Comparison of ENCODE assay signal across 23 cellular contexts in the genomic region with DNA sequence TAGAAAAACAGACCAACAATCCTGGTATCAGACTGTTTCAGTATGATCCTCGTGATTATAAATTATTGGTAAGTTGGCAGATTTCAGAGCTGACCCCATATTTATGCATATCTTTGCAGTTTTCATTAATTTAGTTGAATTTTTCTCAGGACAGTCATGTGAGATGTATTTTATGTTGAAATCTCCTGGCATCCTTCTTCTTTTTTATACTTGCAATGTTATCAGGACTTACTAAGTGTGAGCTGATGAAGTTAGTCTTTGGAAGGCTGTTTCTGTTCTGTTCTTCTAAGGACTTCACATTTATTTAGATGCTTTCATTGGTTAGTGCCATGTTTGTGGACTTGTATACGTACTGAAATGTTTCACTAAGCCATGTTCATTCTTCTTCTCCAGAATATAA. TPM values are rescaled to one million over a fixed set of nuclear protein-coding genes. Genes with fewer than 3 reads are reported as not detected.
DNase-seq lines count a peak whose midpoint lies in the region; ATAC-seq and TF ChIP-seq lines count a peak whose summit lies in the region.
"Had no signal": no experiment of that assay in that cellular context is flagged by ENCODE, and none has a peak within 500 bp of the region (broad histone marks: within the 10 kb centered on the region; RNA-seq: fewer than 3 reads in every experiment).

No MANE protein-coding gene starts in this region.

- no peaks in the 10 kb centered on the region for H3K4me1 ChIP-seq in right cardiac atrium (ENCODE audit: control insufficient read depth, insufficient read depth, low read length)
- no peaks in the 10 kb centered on the region for H3K4me1 ChIP-seq in heart left ventricle
- no peaks in the 10 kb centered on the region for H3K4me1 ChIP-seq in left lung
- H3K4me1 ChIP-seq: BLaER1 had no signal

- ATAC-seq in right cardiac atrium (peak; percentile 41 to 57), heart left ventricle (no peak), left lung (peak; percentile 47), GM19397 (IDR thresholded peaks at IDR 0.05; ENCODE audit: unreplicated experiment) (no peak), HG02840 (IDR thresholded peaks at IDR 0.05; ENCODE audit: low FRiP score, unreplicated experiment) (no peak)
- ATAC-seq: PC-3 had no signal

- DNase-seq in right cardiac atrium (no peak), heart left ventricle (no peak), fibroblast of gingiva (ENCODE audit: low read depth) (peak; percentile 37), left lung (no peak), cerebellar cortex (ENCODE audit: low spot score) (no peak), HT-29 (ENCODE audit: low spot score) (no peak)
- DNase-seq: Calu3; CD4-positive, alpha-beta memory T cell; DMS53; KBM-7; MV-4-11; NCI-H1417; NCI-H187 treated with DMSO at 0.1 percent for 48 hours; NCI-H226; NCI-H524; NCI-H82; PC-3; RPMI8226; SJCRH30 had no signal

- WGBS in right cardiac atrium, result 56% methylated on average over 2 of the region's 2 CpGs
- WGBS in heart left ventricle, 4 donors, result 78 to 90% (median 87%) methylated on average over 2 of the region's 2 CpGs

- H3K36me3 ChIP-seq in heart left ventricle, result peaks cover 0 to 30% (median 11%) of the 10 kb centered on the region in 9 donors
- peaks cover 0 to 56% of the 10 kb centered on the region in 2 donors for H3K36me3 ChIP-seq in left lung
- H3K36me3 ChIP-seq: BLaER1 had no signal

- no peak overlapping the region for H3K4me3 ChIP-seq in right cardiac atrium (ENCODE audit: low read length)
- no peak overlapping the region for H3K4me3 ChIP-seq in heart left ventricle
- no peak overlapping the region for H3K4me3 ChIP-seq in left lung
- H3K4me3 ChIP-seq: BLaER1, SJCRH30 had no signal

- no peaks in the 10 kb centered on the region for H3K27me3 ChIP-seq in right cardiac atrium (ENCODE audit: control insufficient read depth, insufficient read depth)
- no peaks in the 10 kb centered on the region for H3K27me3 ChIP-seq in heart left ventricle
- no peaks in the 10 kb centered on the region for H3K27me3 ChIP-seq in left lung
- H3K27me3 ChIP-seq: BLaER1, SJCRH30 had no signal

- H3K27ac ChIP-seq in right cardiac atrium (ENCODE audit: low read length) (no peak overlapping the region), heart left ventricle (no peak overlapping the region), left lung (peak overlapping the region in 1 of 2 donors; percentile 28)
- H3K27ac ChIP-seq: BLaER1, SJCRH30 had no signal

- H3K9me3 ChIP-seq in right cardiac atrium (ENCODE audit: control insufficient read depth, low read length) (no peaks in the 10 kb centered on the region), heart left ventricle (no peaks in the 10 kb centered on the region), left lung (no peaks in the 10 kb centered on the region)
- H3K9me3 ChIP-seq: BLaER1, SJCRH30 had no signal

- intact Hi-C loops in right cardiac atrium (cut with DNase I), result no loop called here
- intact Hi-C loops in heart left ventricle (cut with DNase I), result no loop called here
- intact Hi-C loops in left lung (cut with DNase I), result no loop called here

- TF ChIP-seq CTCF in heart left ventricle (IDR thresholded peaks at IDR 0.05) (no peak), left lung (IDR thresholded peaks at IDR 0.05) (no peak)

- TF ChIP-seq POLR2A in heart left ventricle (IDR thresholded peaks at IDR 0.05), result no peak

RNA-seq across cellular contexts. Expression of gene SMPDL3A, which starts 17.2 kb away (rescaled TPM):
- total RNA-seq in right cardiac atrium, result 1 to 10 TPM; 4.7 to 8.3 (median 7.5) TPM
- polyA plus RNA-seq in right cardiac atrium, result 6.9 TPM
- 10 to 100 TPM in 1 of 9 donors, 1 to 10 TPM in 8; 3.5 to 10.4 (median 4.6) TPM for total RNA-seq in heart left ventricle
- 1 to 10 TPM; 4.1 to 8.1 TPM for polyA plus RNA-seq in heart left ventricle
- total RNA-seq in left lung, result 10 to 100 TPM; 27.4 to 30.6 TPM
- total RNA-seq in HT-29 (2014; rRNA removed; shearing (Covaris generic)), result 1.2 and 3.1 TPM in 2 replicates
- total RNA-seq: CD4-positive, alpha-beta memory T cell had no signal
- polyA plus RNA-seq: CD4-positive, alpha-beta memory T cell had no signal

RNA-seq across cellular contexts. Expression of gene FABP7, which starts 26.8 kb away (rescaled TPM):
- total RNA-seq in right cardiac atrium (1 to 10 TPM in 2 of 4 donors, under 1 TPM in 1, not detected in 1; 0.51 to 1.1 (median 1.0) TPM), heart left ventricle (under 1 TPM in 1 of 9 donors, not detected in 8; 0.61 TPM), left lung (not detected)
- polyA plus RNA-seq in right cardiac atrium (3.3 TPM), heart left ventricle (under 1 TPM in 1 of 2 donors, not detected in 1; 0.17 TPM)
- total RNA-seq in HT-29 (2014; rRNA removed; shearing (Covaris generic)), result not detected in 2 replicates
- total RNA-seq: Calu3; CD4-positive, alpha-beta memory T cell; H4; PC-3 had no signal
- polyA plus RNA-seq: CD4-positive, alpha-beta memory T cell had no signal

Comparison
In these comparisons a context has a peak if more than half of its experiments do, and no peak if none do; other contexts are left out.
1. ATAC-seq: peak in right cardiac atrium (2 of 2) and left lung (single experiment); none in heart left ventricle (0 of 4), GM19397 (single experiment) and HG02840 (single experiment).